1 cellular context compared by ENCODE assay signal in genomic region chr19:51607920-51608562, GRCh38.
TF ChIP-seq lines count a peak whose summit lies in the region.

No MANE protein-coding gene starts in this region.

TF ChIP-seq in K562, 482 proteins besides CTCF, POLR2A, EP300 and RAD21 (continued from another document and continues in another):
- TF ChIP-seq, protein P1, sequence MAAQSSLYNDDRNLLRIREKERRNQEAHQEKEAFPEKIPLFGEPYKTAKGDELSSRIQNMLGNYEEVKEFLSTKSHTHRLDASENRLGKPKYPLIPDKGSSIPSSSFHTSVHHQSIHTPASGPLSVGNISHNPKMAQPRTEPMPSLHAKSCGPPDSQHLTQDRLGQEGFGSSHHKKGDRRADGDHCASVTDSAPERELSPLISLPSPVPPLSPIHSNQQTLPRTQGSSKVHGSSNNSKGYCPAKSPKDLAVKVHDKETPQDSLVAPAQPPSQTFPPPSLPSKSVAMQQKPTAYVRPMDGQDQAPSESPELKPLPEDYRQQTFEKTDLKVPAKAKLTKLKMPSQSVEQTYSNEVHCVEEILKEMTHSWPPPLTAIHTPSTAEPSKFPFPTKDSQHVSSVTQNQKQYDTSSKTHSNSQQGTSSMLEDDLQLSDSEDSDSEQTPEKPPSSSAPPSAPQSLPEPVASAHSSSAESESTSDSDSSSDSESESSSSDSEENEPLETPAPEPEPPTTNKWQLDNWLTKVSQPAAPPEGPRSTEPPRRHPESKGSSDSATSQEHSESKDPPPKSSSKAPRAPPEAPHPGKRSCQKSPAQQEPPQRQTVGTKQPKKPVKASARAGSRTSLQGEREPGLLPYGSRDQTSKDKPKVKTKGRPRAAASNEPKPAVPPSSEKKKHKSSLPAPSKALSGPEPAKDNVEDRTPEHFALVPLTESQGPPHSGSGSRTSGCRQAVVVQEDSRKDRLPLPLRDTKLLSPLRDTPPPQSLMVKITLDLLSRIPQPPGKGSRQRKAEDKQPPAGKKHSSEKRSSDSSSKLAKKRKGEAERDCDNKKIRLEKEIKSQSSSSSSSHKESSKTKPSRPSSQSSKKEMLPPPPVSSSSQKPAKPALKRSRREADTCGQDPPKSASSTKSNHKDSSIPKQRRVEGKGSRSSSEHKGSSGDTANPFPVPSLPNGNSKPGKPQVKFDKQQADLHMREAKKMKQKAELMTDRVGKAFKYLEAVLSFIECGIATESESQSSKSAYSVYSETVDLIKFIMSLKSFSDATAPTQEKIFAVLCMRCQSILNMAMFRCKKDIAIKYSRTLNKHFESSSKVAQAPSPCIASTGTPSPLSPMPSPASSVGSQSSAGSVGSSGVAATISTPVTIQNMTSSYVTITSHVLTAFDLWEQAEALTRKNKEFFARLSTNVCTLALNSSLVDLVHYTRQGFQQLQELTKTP (IDR thresholded peaks at IDR 0.05; ENCODE audit: low read depth in 1 of 2, partially characterized antibody in 2 of 2): peak in 1 of 2 experiments; percentile 98
- TF ChIP-seq CBX3 (IDR thresholded peaks at IDR 0.05; ENCODE audit: borderline replicate concordance in 1 of 2, low read length in 2 of 2) (peak; percentile 8 to 91), ELK1 (CRISPR knock-in tag; IDR thresholded peaks at IDR 0.05) (no peak), ZNF764 (CRISPR knock-in tag; IDR thresholded peaks at IDR 0.05; ENCODE audit: low read depth) (no peak), KLF16 (IDR thresholded peaks at IDR 0.05) (0 out of 2 replicates have a peak, but pooled peaks have one; percentile 39), SRSF9 (IDR thresholded peaks at IDR 0.05; ENCODE audit: borderline replicate concordance, low read depth, low read length) (no peak), ZEB2 (IDR thresholded peaks at IDR 0.05) (no peak), PRMT5 (CRISPR knock-in tag; IDR thresholded peaks at IDR 0.05) (peak; percentile 97), NEUROD1 (IDR thresholded peaks at IDR 0.05; ENCODE audit: borderline replicate concordance, low read depth, low read length, partially characterized antibody) (peak; percentile 27), CBFA2T3 (IDR thresholded peaks at IDR 0.05) (no peak), IFI16 (CRISPR knock-in tag; IDR thresholded peaks at IDR 0.05) (no peak), ARID1B (IDR thresholded peaks at IDR 0.05) (0 out of 2 replicates have a peak, but pooled peaks have one; percentile 21), ZBTB33 (CRISPR knock-in tag; IDR thresholded peaks at IDR 0.05) (peak; percentile 78), SNAPC5 (CRISPR knock-in tag; IDR thresholded peaks at IDR 0.05) (no peak), PTBP1 (IDR thresholded peaks at IDR 0.05; ENCODE audit: low read depth, low read length) (no peak), MXI1 (IDR thresholded peaks at IDR 0.05; ENCODE audit: low read depth, low read length) (peak; percentile 80), RCOR1 (IDR thresholded peaks at IDR 0.05; ENCODE audit: borderline replicate concordance in 1 of 2, low read depth in 2 of 2, low read length in 2 of 2) (peak; percentile 54 to 98; a peak in 3 of 4 replicates), ZNF785 (CRISPR knock-in tag; IDR thresholded peaks at IDR 0.05) (no peak), BRF2 (IDR thresholded peaks at IDR 0.05; ENCODE audit: borderline replicate concordance, insufficient read depth, insufficient read length) (no peak), OTX1 (CRISPR knock-in tag; IDR thresholded peaks at IDR 0.05) (no peak), FOXA1 (IDR thresholded peaks at IDR 0.05; ENCODE audit: borderline replicate concordance) (no peak), ATF6 (CRISPR knock-in tag; IDR thresholded peaks at IDR 0.05) (peak; percentile 65; the same call in 1 of the 2 replicates), POLR2G (IDR thresholded peaks at IDR 0.05; ENCODE audit: low read depth, low read length) (no peak), MNT (conservative IDR thresholded peaks at IDR 0.05) (peak; percentile 65 to 89), PHB2 (IDR thresholded peaks at IDR 0.05; ENCODE audit: low read depth) (no peak), SPI1 (IDR thresholded peaks at IDR 0.05; ENCODE audit: borderline replicate concordance, low read depth, low read length) (peak; percentile 19; the same call in 1 of the 2 replicates), CREM (IDR thresholded peaks at IDR 0.05; ENCODE audit: low read depth) (peak; percentile 74), JUND (IDR thresholded peaks at IDR 0.05; ENCODE audit: borderline replicate concordance, low read depth, low read length) (0 out of 2 replicates have a peak, but pooled peaks have one; percentile 61), JUND (tag; IDR thresholded peaks at IDR 0.05; ENCODE audit: borderline replicate concordance, low read depth, low read length) (peak; percentile 63; the same call in 1 of the 3 replicates), DNMT1 (IDR thresholded peaks at IDR 0.05) (no peak), ARID2 (IDR thresholded peaks at IDR 0.05) (peak; percentile 71; the same call in 1 of the 2 replicates), RERE (CRISPR knock-in tag; IDR thresholded peaks at IDR 0.05; ENCODE audit: borderline replicate concordance) (0 out of 2 replicates have a peak, but pooled peaks have one; percentile 70), TBL1XR1 (IDR thresholded peaks at IDR 0.05; ENCODE audit: low read length in 2 of 2) (peak in 1 of 2 experiments; percentile 42; a peak in 1 of 4 replicates), TAF7 (tag; IDR thresholded peaks at IDR 0.05) (no peak)
- TF ChIP-seq, protein P2, sequence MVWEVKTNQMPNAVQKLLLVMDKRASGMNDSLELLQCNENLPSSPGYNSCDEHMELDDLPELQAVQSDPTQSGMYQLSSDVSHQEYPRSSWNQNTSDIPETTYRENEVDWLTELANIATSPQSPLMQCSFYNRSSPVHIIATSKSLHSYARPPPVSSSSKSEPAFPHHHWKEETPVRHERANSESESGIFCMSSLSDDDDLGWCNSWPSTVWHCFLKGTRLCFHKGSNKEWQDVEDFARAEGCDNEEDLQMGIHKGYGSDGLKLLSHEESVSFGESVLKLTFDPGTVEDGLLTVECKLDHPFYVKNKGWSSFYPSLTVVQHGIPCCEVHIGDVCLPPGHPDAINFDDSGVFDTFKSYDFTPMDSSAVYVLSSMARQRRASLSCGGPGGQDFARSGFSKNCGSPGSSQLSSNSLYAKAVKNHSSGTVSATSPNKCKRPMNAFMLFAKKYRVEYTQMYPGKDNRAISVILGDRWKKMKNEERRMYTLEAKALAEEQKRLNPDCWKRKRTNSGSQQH (CRISPR knock-in tag; IDR thresholded peaks at IDR 0.05): 0 out of 2 replicates have a peak, but pooled peaks have one; percentile 29
- TF ChIP-seq, protein P3, sequence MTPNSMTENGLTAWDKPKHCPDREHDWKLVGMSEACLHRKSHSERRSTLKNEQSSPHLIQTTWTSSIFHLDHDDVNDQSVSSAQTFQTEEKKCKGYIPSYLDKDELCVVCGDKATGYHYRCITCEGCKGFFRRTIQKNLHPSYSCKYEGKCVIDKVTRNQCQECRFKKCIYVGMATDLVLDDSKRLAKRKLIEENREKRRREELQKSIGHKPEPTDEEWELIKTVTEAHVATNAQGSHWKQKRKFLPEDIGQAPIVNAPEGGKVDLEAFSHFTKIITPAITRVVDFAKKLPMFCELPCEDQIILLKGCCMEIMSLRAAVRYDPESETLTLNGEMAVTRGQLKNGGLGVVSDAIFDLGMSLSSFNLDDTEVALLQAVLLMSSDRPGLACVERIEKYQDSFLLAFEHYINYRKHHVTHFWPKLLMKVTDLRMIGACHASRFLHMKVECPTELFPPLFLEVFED (CRISPR knock-in tag; conservative IDR thresholded peaks at IDR 0.05): no peak
- TF ChIP-seq, protein P4, sequence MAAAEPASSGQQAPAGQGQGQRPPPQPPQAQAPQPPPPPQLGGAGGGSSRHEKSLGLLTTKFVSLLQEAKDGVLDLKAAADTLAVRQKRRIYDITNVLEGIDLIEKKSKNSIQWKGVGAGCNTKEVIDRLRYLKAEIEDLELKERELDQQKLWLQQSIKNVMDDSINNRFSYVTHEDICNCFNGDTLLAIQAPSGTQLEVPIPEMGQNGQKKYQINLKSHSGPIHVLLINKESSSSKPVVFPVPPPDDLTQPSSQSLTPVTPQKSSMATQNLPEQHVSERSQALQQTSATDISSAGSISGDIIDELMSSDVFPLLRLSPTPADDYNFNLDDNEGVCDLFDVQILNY (CRISPR knock-in tag; IDR thresholded peaks at IDR 0.05): peak; percentile 92
